Comparison of ENCODE assay signal across 8 cellular contexts in the genomic region with DNA sequence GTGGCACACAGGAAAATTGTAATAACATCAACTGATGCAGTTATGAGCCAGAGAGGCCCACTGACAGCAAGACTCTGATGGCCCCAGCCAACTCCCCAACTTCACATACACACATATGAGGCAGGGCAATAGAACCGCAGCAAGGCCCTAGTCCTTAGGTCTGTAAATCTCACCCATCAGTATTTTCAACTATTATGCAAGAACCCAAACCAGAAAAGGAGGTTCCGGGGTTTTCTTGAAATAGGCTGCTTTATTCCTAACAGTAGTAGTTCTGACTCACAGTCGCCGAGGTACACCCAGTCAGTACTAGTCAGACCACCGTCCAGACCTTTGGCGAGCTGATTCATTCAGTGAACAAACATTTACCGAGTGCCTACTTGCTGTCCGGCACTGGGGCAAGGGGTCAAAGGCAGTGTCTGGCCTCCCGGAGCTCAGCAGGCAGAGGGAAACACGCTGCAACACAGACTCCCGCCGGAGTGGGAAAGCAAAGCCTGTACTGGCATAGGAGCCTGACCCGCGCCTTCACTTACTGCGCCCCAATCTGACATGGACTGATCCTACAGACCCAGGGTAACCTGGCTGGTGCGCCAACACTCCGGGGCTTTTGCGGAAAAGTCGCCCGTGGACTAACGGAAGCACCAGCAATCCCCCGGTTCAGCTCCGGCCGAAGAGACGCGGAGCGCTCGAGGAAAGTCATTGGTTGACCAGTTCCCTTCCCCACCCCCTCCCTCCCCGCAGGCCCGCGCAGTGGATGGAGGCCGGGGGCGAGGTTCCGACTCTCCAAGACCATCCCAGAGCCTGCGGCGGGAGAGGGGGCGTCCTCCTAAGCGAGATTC. TPM values are rescaled to one million over a fixed set of nuclear protein-coding genes. Genes with fewer than 3 reads are reported as not detected.
A peak's percentile ranks its signal among the peaks of the same experiment; 100 is the strongest.
DNase-seq lines count a peak whose midpoint lies in the region; ATAC-seq and TF ChIP-seq lines count a peak whose summit lies in the region.

No MANE protein-coding gene starts in this region.

- H3T11ph ChIP-seq in H9 (ENCODE audit: low read length), result no peak overlapping the region

- no peak overlapping the region for H2BK5ac ChIP-seq in H9 (ENCODE audit: insufficient read length, low read length)

- H3K23ac ChIP-seq in H9 (ENCODE audit: insufficient read length, low read depth, low read length), result no peak overlapping the region

- H3K27ac Mint-ChIP-seq in H9, result no peak overlapping the region

- POLR2A ChIA-PET in A673 (lab: Charles Lee; ENCODE audit: low non-redundant PET), result no interaction called here

- H3K56ac ChIP-seq in H9 (ENCODE audit: insufficient read length, low read depth, low read length), result no peak overlapping the region

- H3K36me3 ChIP-seq in cardiac muscle cell (no peaks in the 10 kb centered on the region), prostate gland (no peaks in the 10 kb centered on the region), A673 (ENCODE audit: insufficient read depth, low read length, poor library complexity, severe bottlenecking) (no peaks in the 10 kb centered on the region)

- H2BK15ac ChIP-seq in H9 (ENCODE audit: low read depth, low read length), result no peak overlapping the region

- no peak overlapping the region for H4K91ac ChIP-seq in H9 (ENCODE audit: insufficient read length, low read depth, low read length)

- H3K14ac ChIP-seq in H9 (ENCODE audit: insufficient read depth, low read length), result no peak overlapping the region

- no peak overlapping the region for H4K5ac ChIP-seq in H9 (ENCODE audit: insufficient read length, low read depth, low read length)

- peak overlapping the region; percentile 6 for H3K9ac ChIP-seq in H9 (ENCODE audit: extremely low read depth, insufficient read length, low read length)

- H3K23me2 ChIP-seq in H9 (ENCODE audit: insufficient read length, low read depth, low read length, poor library complexity, severe bottlenecking), result peaks cover 20% of the 10 kb centered on the region

- no peak overlapping the region for H2AK5ac ChIP-seq in H9 (ENCODE audit: insufficient read length, low read length)

- H3K18ac ChIP-seq in H9 (ENCODE audit: insufficient read length, low read depth, low read length), result no peak overlapping the region

- H3K4me1 Mint-ChIP-seq in H9, result peaks cover 8 to 9% of the 10 kb centered on the region in 2 experiments

- intact Hi-C loops in prostate gland (cut with DNase I), result no loop called here
- intact Hi-C loops in A673 (cut with micrococcal nuclease; ENCODE audit: unreplicated experiment), result no loop called here

- H3K79me1 ChIP-seq in H9 (ENCODE audit: insufficient read depth, low read depth, low read length, poor library complexity, severe bottlenecking), result peaks cover 2% of the 10 kb centered on the region

- no CpG with 5 or more reads among the region's 38 CpGs for WGBS in H9 (ENCODE audit: extremely low coverage, insufficient read length, low lambda C conversion rate)
- WGBS in prostate gland, result 19% methylated on average over 36 of the region's 38 CpGs

- no peaks in the 10 kb centered on the region for H3K9me3 ChIP-seq in H9 (ENCODE audit: control insufficient read depth, low read depth, low read length)
- H3K9me3 ChIP-seq in cardiac muscle cell (ENCODE audit: low read depth), result no peaks in the 10 kb centered on the region
- no peaks in the 10 kb centered on the region for H3K9me3 ChIP-seq in prostate gland
- no peaks in the 10 kb centered on the region for H3K9me3 ChIP-seq in A673 (ENCODE audit: low read depth, low read length, poor library complexity, severe bottlenecking)

- H3K4ac ChIP-seq in H9 (ENCODE audit: low read depth, low read length), result no peak overlapping the region

- no peak overlapping the region for H4K8ac ChIP-seq in H9 (replicated peaks; ENCODE audit: insufficient read length, low read depth, low read length)

- no peaks in the 10 kb centered on the region for H4K20me1 ChIP-seq in H9 (ENCODE audit: control insufficient read depth, insufficient read depth, insufficient read length)

- ATAC-seq in GM21576 (IDR thresholded peaks at IDR 0.05; ENCODE audit: unreplicated experiment), result no peak

- H3K27ac ChIP-seq in H9 (ENCODE audit: insufficient read length, low read depth, low read length), result no peak overlapping the region
- H3K27ac ChIP-seq in cardiac muscle cell, result no peak overlapping the region
- peak overlapping the region in 1 of 2 donors; percentile 33 for H3K27ac ChIP-seq in prostate gland
- H3K27ac ChIP-seq in A673 (ENCODE audit: low read depth, low read length, poor library complexity, severe bottlenecking), result no peak overlapping the region

- H2BK120ac ChIP-seq in H9 (ENCODE audit: low read depth, low read length, poor library complexity, severe bottlenecking), result no peak overlapping the region

- H3K4me3 ChIP-seq in cardiac muscle cell (peak overlapping the region; percentile 79), prostate gland (peak overlapping the region; percentile 73 to 76), A673 (ENCODE audit: low read depth, low read length, poor library complexity, severe bottlenecking) (no peak overlapping the region)

- H2BK12ac ChIP-seq in H9 (ENCODE audit: insufficient read length, low read depth, low read length), result no peak overlapping the region

- no TSS peak for BruUV-seq in A673 (replicated peaks; lab: Mats Ljungman, UMichigan)

- DNase-seq in H9, result peak; percentile 71
- peak; percentile 61 for DNase-seq in SW480 (ENCODE audit: low spot score)
- DNase-seq in cardiac muscle cell (ENCODE audit: low read depth in 1 of 2, low spot score in 1 of 2), result peak; percentile 52 to 64
- peak; percentile 27 for DNase-seq in prostate gland (ENCODE audit: low spot score)
- DNase-seq in NK-92 treated with Interleukin-12 subunit alpha and Interleukin-12 subunit beta, amount 100 ng/mL, for 24 hours (lab: John Stamatoyannopoulos, UW), result no peak
- no peak for DNase-seq in SHP77 treated with DMSO at 0.1 percent for 48 hours (lab: John Stamatoyannopoulos, UW)
- DNase-seq in A673 (ENCODE audit: low spot score), result no peak

- TF ChIP-seq CTCF in H9 (conservative IDR thresholded peaks at IDR 0.05) (no peak), cardiac muscle cell (IDR thresholded peaks at IDR 0.05; ENCODE audit: low read depth, low read length) (no peak), prostate gland (IDR thresholded peaks at IDR 0.05) (no peak), A673 (conservative IDR thresholded peaks at IDR 0.05; ENCODE audit: low read depth, low read length) (no peak)

- no peaks in the 10 kb centered on the region for H3K9me3 Mint-ChIP-seq in H9

- no peak overlapping the region for H2BK20ac ChIP-seq in H9 (ENCODE audit: low read depth, low read length, poor library complexity, severe bottlenecking)

- no peaks in the 10 kb centered on the region for H3K79me2 ChIP-seq in H9 (ENCODE audit: insufficient read depth, low read length)

- H3K27me3 ChIP-seq in H9 (ENCODE audit: insufficient read depth, low read length), result no peaks in the 10 kb centered on the region
- H3K27me3 ChIP-seq in cardiac muscle cell, result peaks cover 57% of the 10 kb centered on the region
- no peaks in the 10 kb centered on the region for H3K27me3 ChIP-seq in prostate gland (replicated peaks; ENCODE audit: insufficient read depth)
- H3K27me3 ChIP-seq in A673 (replicated peaks; ENCODE audit: insufficient read depth, low read depth, low read length, poor library complexity), result peaks cover 29% of the 10 kb centered on the region

- no peak overlapping the region for H2AFZ ChIP-seq in H9 (ENCODE audit: low read length)

- H3K36me3 Mint-ChIP-seq in H9 (ENCODE audit: insufficient read depth in 1 of 3, low read depth in 3 of 3), result peaks cover 0 to 11% (median 4%) of the 10 kb centered on the region in 3 experiments; a peak in 2 of 7 replicates

- CTCF ChIA-PET in A673 (lab: Charles Lee), result no interaction called here

- peak; percentile 43 for TF ChIP-seq POLR2A in prostate gland (IDR thresholded peaks at IDR 0.05)

- H3K4me1 ChIP-seq in H9 (ENCODE audit: insufficient read depth, low read length) (peaks cover 12% of the 10 kb centered on the region), cardiac muscle cell (ENCODE audit: low read depth) (no peaks in the 10 kb centered on the region), prostate gland (replicated peaks) (no peaks in the 10 kb centered on the region), A673 (ENCODE audit: insufficient read depth, low read length, poor library complexity, severe bottlenecking) (no peaks in the 10 kb centered on the region)

- peak overlapping the region; percentile 75 for H3K4me2 ChIP-seq in H9 (ENCODE audit: insufficient read depth, insufficient read length, low read length)

- H3K4me3 Mint-ChIP-seq in H9, result no peak overlapping the region

- H3K27me3 Mint-ChIP-seq in H9 (ENCODE audit: low read depth), result peaks cover 7% of the 10 kb centered on the region

RNA-seq across cellular contexts. Expression of a gene that starts 1.3 kb away (rescaled TPM):
- 17.5 and 21.0 TPM in 2 replicates for total RNA-seq in H9 (2021)
- 65.0 and 167 TPM in 2 replicates for total RNA-seq in cardiac muscle cell
- polyA plus RNA-seq in cardiac muscle cell, result 40.8 and 97.6 TPM in 2 replicates
- 10 to 100 TPM; 14.6 to 38.3 TPM for total RNA-seq in prostate gland
- 1.7 and 5.4 TPM in 2 replicates for total RNA-seq in A673 (2021)

Comparison
In these comparisons a context has a peak if more than half of its experiments do, and no peak if none do; other contexts are left out.
1. DNase-seq: peak in H9 (single experiment), SW480 (single experiment), cardiac muscle cell (2 of 2) and prostate gland (single experiment); none in NK-92 treated with Interleukin-12 subunit alpha and Interleukin-12 subunit beta, amount 100 ng/mL, for 24 hours (single experiment), SHP77 treated with DMSO at 0.1 percent for 48 hours (single experiment) and A673 (single experiment).